ENCODE assay signal across 1 cellular context in genomic region chr19:11558881-11559828, GRCh38.
TF ChIP-seq lines count a peak whose summit lies in the region.

ELOF1 (minus strand) TSS chr19:11559230; CDS start chr19:11554347, 4,883 bp downstream.

TF ChIP-seq in GM12878, 131 proteins besides CTCF, POLR2A, EP300 and RAD21 (continued from another document):
- no peak for TF ChIP-seq USF1 (IDR thresholded peaks at IDR 0.05; ENCODE audit: borderline replicate concordance, extremely low read length, insufficient read depth, low read depth, low read length)
- TF ChIP-seq RAD51 (IDR thresholded peaks at IDR 0.05) = no peak
- TF ChIP-seq MEF2B (IDR thresholded peaks at IDR 0.05; ENCODE audit: partially characterized antibody, poor library complexity, severe bottlenecking) = no peak
- no peak; the same call in 1 of the 2 replicates for TF ChIP-seq WRNIP1 (IDR thresholded peaks at IDR 0.05; ENCODE audit: borderline replicate concordance, low read depth, low read length)
- TF ChIP-seq EED (IDR thresholded peaks at IDR 0.05; ENCODE audit: low read depth) = 0 out of 2 replicates have a peak, but pooled peaks have one; percentile 28
- peak; percentile 60; the same call in 1 of the 2 replicates for TF ChIP-seq TAF1 (IDR thresholded peaks at IDR 0.05; ENCODE audit: borderline replicate concordance, low read depth, low read length)
- no peak for TF ChIP-seq BCL3 (IDR thresholded peaks at IDR 0.05; ENCODE audit: borderline replicate concordance, insufficient read depth, low read depth, low read length, poor library complexity, severe bottlenecking)
- TF ChIP-seq IRF3 (IDR thresholded peaks at IDR 0.05) = no peak
- TF ChIP-seq ATF2 (IDR thresholded peaks at IDR 0.05; ENCODE audit: low read length) = no peak
- TF ChIP-seq TCF3 (IDR thresholded peaks at IDR 0.05; ENCODE audit: borderline replicate concordance, insufficient read depth, low read depth, low read length) = 0 out of 2 replicates have a peak, but pooled peaks have one; percentile 56
- TF ChIP-seq ZBTB40 (IDR thresholded peaks at IDR 0.05; ENCODE audit: borderline replicate concordance) = peak; percentile 92
- peak; percentile 46; the same call in 1 of the 2 replicates for TF ChIP-seq NR2F1 (conservative IDR thresholded peaks at IDR 0.05)
- 0 out of 2 replicates have a peak, but pooled peaks have one; percentile 65 for TF ChIP-seq STAT1 (conservative IDR thresholded peaks at IDR 0.05)
- TF ChIP-seq EGR1 (IDR thresholded peaks at IDR 0.05; ENCODE audit: borderline replicate concordance in 1 of 2, low read depth in 2 of 2, low read length in 2 of 2) = peak in 1 of 2 experiments; percentile 86; a peak in 2 of 3 replicates
- peak; percentile 78 for TF ChIP-seq ELK1 (IDR thresholded peaks at IDR 0.05; ENCODE audit: low read depth, low read length)
- peak; percentile 41 for TF ChIP-seq PBX3 (IDR thresholded peaks at IDR 0.05; ENCODE audit: insufficient replicate concordance, low read depth, low read length)
- peak in 1 of 2 experiments; percentile 90; a peak in 2 of 4 replicates for TF ChIP-seq ETV6 (conservative IDR thresholded peaks at IDR 0.05 in 1 of 2, IDR thresholded peaks at IDR 0.05 in 1 of 2; ENCODE audit: borderline replicate concordance in 1 of 2, low read depth in 1 of 2)
- peak; percentile 24 for TF ChIP-seq E4F1 (IDR thresholded peaks at IDR 0.05; ENCODE audit: borderline replicate concordance, partially characterized antibody)
- peak; percentile 92 for TF ChIP-seq HDGF (IDR thresholded peaks at IDR 0.05)
- TF ChIP-seq RUNX3 (IDR thresholded peaks at IDR 0.05; ENCODE audit: low read length) = peak; percentile 9; the same call in 1 of the 2 replicates
- TF ChIP-seq SREBF2 (IDR thresholded peaks at IDR 0.05; ENCODE audit: low read length) = peak; percentile 58; the same call in 1 of the 2 replicates
- peak; percentile 38; the same call in 1 of the 2 replicates for TF ChIP-seq CBFB (IDR thresholded peaks at IDR 0.05; ENCODE audit: low read depth)
- TF ChIP-seq STAT3 (IDR thresholded peaks at IDR 0.05; ENCODE audit: low read depth, low read length) = no peak
- peak; percentile 74 for TF ChIP-seq TCF12 (IDR thresholded peaks at IDR 0.05; ENCODE audit: low read depth, low read length)
- TF ChIP-seq ATF3 (IDR thresholded peaks at IDR 0.05; ENCODE audit: borderline replicate concordance, extremely low read depth, low read depth, low read length) = no peak
- peak; percentile 68 for TF ChIP-seq SMAD1 (IDR thresholded peaks at IDR 0.05; ENCODE audit: low read depth, partially characterized antibody)
- peak; percentile 58; the same call in 1 of the 2 replicates for TF ChIP-seq IRF4 (IDR thresholded peaks at IDR 0.05; ENCODE audit: low read depth, low read length)
- no peak for TF ChIP-seq SUPT20H (IDR thresholded peaks at IDR 0.05; ENCODE audit: borderline replicate concordance, control insufficient read depth, low read depth, low read length)
- TF ChIP-seq RB1 (IDR thresholded peaks at IDR 0.05; ENCODE audit: borderline replicate concordance) = 0 out of 2 replicates have a peak, but pooled peaks have one; percentile 54
- TF ChIP-seq GATAD2B (conservative IDR thresholded peaks at IDR 0.05; ENCODE audit: low read depth) = peak; percentile 71
- TF ChIP-seq LARP7 (IDR thresholded peaks at IDR 0.05) = peak; percentile 60; the same call in 1 of the 2 replicates
- TF ChIP-seq BHLHE40 (IDR thresholded peaks at IDR 0.05; ENCODE audit: borderline replicate concordance in 1 of 2, low read depth in 2 of 2, low read length in 1 of 2) = peak; percentile 59 to 85; a peak in 3 of 4 replicates
- no peak for TF ChIP-seq CBX3 (IDR thresholded peaks at IDR 0.05; ENCODE audit: borderline replicate concordance, low read depth)
- TF ChIP-seq NR2C2 (IDR thresholded peaks at IDR 0.05; ENCODE audit: borderline replicate concordance, control insufficient read depth, insufficient read length, low read depth) = no peak
- TF ChIP-seq SP1 (IDR thresholded peaks at IDR 0.05; ENCODE audit: low read depth, low read length) = peak; percentile 6
- 0 out of 2 replicates have a peak, but pooled peaks have one; percentile 19 for TF ChIP-seq PAX5 (IDR thresholded peaks at IDR 0.05; ENCODE audit: borderline replicate concordance, low read depth, low read length)
- no peak for TF ChIP-seq ZNF24 (IDR thresholded peaks at IDR 0.05)
- peak; percentile 60; the same call in 1 of the 2 replicates for TF ChIP-seq PKNOX1 (IDR thresholded peaks at IDR 0.05)
- TF ChIP-seq RCOR1 (conservative IDR thresholded peaks at IDR 0.05; ENCODE audit: low read depth, low read length) = no peak
- TF ChIP-seq PML (IDR thresholded peaks at IDR 0.05; ENCODE audit: low read length) = peak; percentile 89
- peak; percentile 58 for TF ChIP-seq HCFC1 (IDR thresholded peaks at IDR 0.05; ENCODE audit: low read length)
- peak; percentile 76; the same call in 1 of the 2 replicates for TF ChIP-seq SMAD5 (IDR thresholded peaks at IDR 0.05; ENCODE audit: low read depth)
- TF ChIP-seq SIN3A (IDR thresholded peaks at IDR 0.05; ENCODE audit: low read depth, low read length) = peak; percentile 92
